ENCODE assay signal across 8 cellular contexts in genomic region chr19:55258476-55258827, GRCh38. TPM values are rescaled to one million over a fixed set of nuclear protein-coding genes. Genes with fewer than 3 reads are reported as not detected.
DNase-seq lines count a peak whose midpoint lies in the region; ATAC-seq and TF ChIP-seq lines count a peak whose summit lies in the region.

No MANE protein-coding gene starts in this region.

- H3K9me3 ChIP-seq in CD4-positive, CD25-positive, alpha-beta regulatory T cell (ENCODE audit: control insufficient read depth in 2 of 2, low read length in 2 of 2), result no peaks in the 10 kb centered on the region
- no peaks in the 10 kb centered on the region for H3K9me3 ChIP-seq in iPS DF 6.9 (ENCODE audit: control insufficient read depth, insufficient read depth, low read length)

- peak overlapping the region; percentile 78 for H3K9ac ChIP-seq in KMS-11

- peak overlapping the region; percentile 39; the same call in 1 of the 2 replicates for H2AFZ ChIP-seq in KMS-11 (ENCODE audit: low read depth)

- peak overlapping the region; percentile 25; the same call in 1 of the 2 replicates for H3K4me2 ChIP-seq in KMS-11

- H4K20me1 ChIP-seq in KMS-11 (ENCODE audit: insufficient read depth), result peaks cover 16% of the 10 kb centered on the region

- H3K4me3 Mint-ChIP-seq in CD4-positive, CD25-positive, alpha-beta regulatory T cell, result peak overlapping the region; percentile 94 to 97 (median 96)
- H3K4me3 Mint-ChIP-seq in activated naive CD8-positive, alpha-beta T cell, result peak overlapping the region; percentile 91

- peaks cover 4% of the 10 kb centered on the region for H3K27me3 Mint-ChIP-seq in CD4-positive, CD25-positive, alpha-beta regulatory T cell
- H3K27me3 Mint-ChIP-seq in activated naive CD8-positive, alpha-beta T cell, result no peaks in the 10 kb centered on the region

- H3K27me3 ChIP-seq in CD4-positive, CD25-positive, alpha-beta regulatory T cell (ENCODE audit: control insufficient read depth, insufficient read depth, low read length), result no peaks in the 10 kb centered on the region
- no peaks in the 10 kb centered on the region for H3K27me3 ChIP-seq in KMS-11 (ENCODE audit: insufficient read depth, low read depth)
- H3K27me3 ChIP-seq in iPS DF 6.9 (ENCODE audit: control insufficient read depth, insufficient read depth, low read length), result no peaks in the 10 kb centered on the region

- in situ Hi-C loops in KBM-7 (cut with MboI; ENCODE audit: low pct_unique_long_range_greater_than_20kb, low sequenced_read_pairs), result no loop called here

- no peaks in the 10 kb centered on the region for H3K9me3 Mint-ChIP-seq in CD4-positive, CD25-positive, alpha-beta regulatory T cell
- H3K9me3 Mint-ChIP-seq in activated naive CD8-positive, alpha-beta T cell (ENCODE audit: low read depth), result no peaks in the 10 kb centered on the region

- H3K27ac Mint-ChIP-seq in CD4-positive, CD25-positive, alpha-beta regulatory T cell, result peak overlapping the region in 2 of 3 donors; percentile 96 to 97
- peak overlapping the region; percentile 54 for H3K27ac Mint-ChIP-seq in activated naive CD8-positive, alpha-beta T cell

- no peak for ATAC-seq in CD4-positive, CD25-positive, alpha-beta regulatory T cell (ENCODE audit: low read depth in 2 of 2)
- peak; percentile 6 for ATAC-seq in GM21576 (IDR thresholded peaks at IDR 0.05; ENCODE audit: unreplicated experiment)

- H3K36me3 Mint-ChIP-seq in CD4-positive, CD25-positive, alpha-beta regulatory T cell, result peaks cover 12% of the 10 kb centered on the region
- peaks cover 16% of the 10 kb centered on the region for H3K36me3 Mint-ChIP-seq in activated naive CD8-positive, alpha-beta T cell

- H3K4me1 ChIP-seq in CD4-positive, CD25-positive, alpha-beta regulatory T cell (ENCODE audit: control insufficient read depth, insufficient read depth, low read length, poor library complexity, severe bottlenecking), result peaks cover 54% of the 10 kb centered on the region
- H3K4me1 ChIP-seq in KMS-11 (ENCODE audit: low read depth, poor library complexity, severe bottlenecking) (peaks cover 31% of the 10 kb centered on the region), iPS DF 6.9 (ENCODE audit: control insufficient read depth, insufficient read depth, low read length) (peaks cover 4% of the 10 kb centered on the region)

- H3K4me3 ChIP-seq in CD4-positive, CD25-positive, alpha-beta regulatory T cell (ENCODE audit: low read depth, low read length), result peak overlapping the region; percentile 44
- H3K4me3 ChIP-seq in KMS-11 (IDR thresholded peaks at IDR 0.05; ENCODE audit: insufficient read depth, low read depth, low read length) (no peak overlapping the region), iPS DF 6.9 (ENCODE audit: low read length) (peak overlapping the region; percentile 97)

- peak in 1 of 3 donors; percentile 50 for DNase-seq in CD4-positive, CD25-positive, alpha-beta regulatory T cell
- DNase-seq in iPS DF 6.9 (ENCODE audit: low read depth, low spot score), result no peak
- DNase-seq in stimulated activated CD4-positive, alpha-beta T cell treated with anti-CD3 and anti-CD28 coated beads, Interleukin-1b, Interleukin-23, amount 100 ng/mL, for 48 hours, result peak; percentile 19
- no peak for DNase-seq in NCI-H345 treated with DMSO at 0.1 percent for 48 hours (lab: John Stamatoyannopoulos, UW; ENCODE audit: unreplicated experiment)
- DNase-seq in KBM-7, result no peak

- no peak for TF ChIP-seq CTCF in KMS-11 (conservative IDR thresholded peaks at IDR 0.05; ENCODE audit: low read depth, low read length)

- no peaks in the 10 kb centered on the region for H3K36me3 ChIP-seq in CD4-positive, CD25-positive, alpha-beta regulatory T cell (ENCODE audit: control insufficient read depth, insufficient read depth, low read length)
- H3K36me3 ChIP-seq in KMS-11 (ENCODE audit: insufficient read depth) (no peaks in the 10 kb centered on the region), iPS DF 6.9 (ENCODE audit: control insufficient read depth, insufficient read depth, low read length) (no peaks in the 10 kb centered on the region; the same call in 1 of the 2 replicates)

- H3K4me1 Mint-ChIP-seq in CD4-positive, CD25-positive, alpha-beta regulatory T cell, result peaks cover 12 to 54% (median 35%) of the 10 kb centered on the region in 4 donors
- peaks cover 40% of the 10 kb centered on the region for H3K4me1 Mint-ChIP-seq in activated naive CD8-positive, alpha-beta T cell (ENCODE audit: low read depth)

- H3K79me2 ChIP-seq in KMS-11 (ENCODE audit: insufficient read depth, low read depth), result peaks cover 48% of the 10 kb centered on the region

- H3K27ac ChIP-seq in CD4-positive, CD25-positive, alpha-beta regulatory T cell (ENCODE audit: insufficient read depth, low read length, poor library complexity, severe bottlenecking), result peak overlapping the region; percentile 93
- H3K27ac ChIP-seq in KMS-11 (peak overlapping the region; percentile 40), iPS DF 6.9 (ENCODE audit: low read length) (no peak overlapping the region)

- WGBS in iPS DF 6.9 (ENCODE audit: insufficient coverage, insufficient read length), result no CpG with 5 or more reads among the region's 53 CpGs

RNA-seq across cellular contexts. Expression of gene PPP6R1, which starts 0.4 kb away (rescaled TPM):
- total RNA-seq in CD4-positive, CD25-positive, alpha-beta regulatory T cell, result 168 TPM
- polyA plus RNA-seq in CD4-positive, CD25-positive, alpha-beta regulatory T cell, result 10 to 100 TPM; 38.9 to 58.2 (median 44.0) TPM

RNA-seq across cellular contexts. Expression of gene HSPBP1, which starts 21.5 kb away (rescaled TPM):
- total RNA-seq in CD4-positive, CD25-positive, alpha-beta regulatory T cell, result 15.8 TPM
- polyA plus RNA-seq in CD4-positive, CD25-positive, alpha-beta regulatory T cell, result 10 to 100 TPM; 30.2 to 37.2 (median 35.1) TPM

RNA-seq across cellular contexts. Expression of gene BRSK1, which starts 25.3 kb away (rescaled TPM):
- 1.5 TPM for total RNA-seq in CD4-positive, CD25-positive, alpha-beta regulatory T cell
- not detected for polyA plus RNA-seq in CD4-positive, CD25-positive, alpha-beta regulatory T cell

RNA-seq across cellular contexts. Expression of gene TMEM86B, which starts 29.9 kb away (rescaled TPM):
- total RNA-seq in CD4-positive, CD25-positive, alpha-beta regulatory T cell, result 13.3 TPM
- under 1 TPM in 3 of 4 donors, not detected in 1; 0.25 to 0.83 (median 0.49) TPM for polyA plus RNA-seq in CD4-positive, CD25-positive, alpha-beta regulatory T cell

RNA-seq across cellular contexts. Expression of gene PTPRH, which starts 49.2 kb away (rescaled TPM):
- not detected for total RNA-seq in CD4-positive, CD25-positive, alpha-beta regulatory T cell
- polyA plus RNA-seq in CD4-positive, CD25-positive, alpha-beta regulatory T cell, result not detected
